23 cellular contexts compared by ENCODE assay signal in genomic region chr1:223000549-223001135, GRCh38.
DNase-seq lines count a peak whose midpoint lies in the region; ATAC-seq, FAIRE-seq and TF ChIP-seq lines count a peak whose summit lies in the region.
"Had no signal": no experiment of that assay in that cellular context is flagged by ENCODE, and none has a peak within 500 bp of the region (broad histone marks: within the 10 kb centered on the region; RNA-seq: fewer than 3 reads in every experiment).

No MANE protein-coding gene starts in this region.

- no peak for TF ChIP-seq CTCF in A549 (IDR thresholded peaks at IDR 0.05)
- no peak for TF ChIP-seq CTCF in hepatocyte (IDR thresholded peaks at IDR 0.05; ENCODE audit: poor library complexity)
- TF ChIP-seq CTCF in GM23338 (conservative IDR thresholded peaks at IDR 0.05; ENCODE audit: low read depth in 2 of 2): no peak

- POLR2A ChIA-PET in A549 (lab: Yijun Ruan, JAX): no interaction called here

- CTCF ChIA-PET in A549 (lab: Yijun Ruan, JAX): interaction anchor here (1.0 kb wide), 1 partner anchor 14 kb away, joined by 3 read pairs; no protein-coding TSS in a partner anchor

- H3K4me2 ChIP-seq in A549 (peak overlapping the region; percentile 43), hepatocyte (peak overlapping the region; percentile 13), GM23338 (no peak overlapping the region)

- no peak for TF ChIP-seq RAD21 in A549 (conservative IDR thresholded peaks at IDR 0.05 in 1 of 2, IDR thresholded peaks at IDR 0.05 in 1 of 2)

- H3K9me3 ChIP-seq in A549 (no peaks in the 10 kb centered on the region), hepatocyte (ENCODE audit: low read depth) (no peaks in the 10 kb centered on the region), mucosa of rectum (ENCODE audit: control insufficient read depth in 2 of 2, low read length in 2 of 2) (no peaks in the 10 kb centered on the region)

- DNase-seq in A549 (ENCODE audit: low read depth in 1 of 2, low spot score in 1 of 2) (peak in 1 of 2 experiments; percentile 5), LoVo (ENCODE audit: low spot score) (peak; percentile 41), hepatocyte (ENCODE audit: low spot score) (peak; percentile 37), GM23338 (ENCODE audit: low spot score) (no peak), H4 (ENCODE audit: low spot score) (no peak), nucleus accumbens (lab: John Stamatoyannopoulos, UW) (no peak), germinal center (ENCODE audit: low spot score) (no peak)
- DNase-seq: CD8-positive, alpha-beta T cell; DMS53; EL; GOT3; KBM-7; MV-4-11; NCI-H187 treated with DMSO at 0.1 percent for 48 hours; NCI-H446; NCI-H526 treated with DMSO at 0.1 percent for 48 hours; OCI-M1; RPMI8226; SHP77 treated with DMSO at 0.1 percent for 48 hours had no signal

- no peaks in the 10 kb centered on the region for H3K27me3 Mint-ChIP-seq in GM23338 (ENCODE audit: insufficient read depth, low read depth, poor library complexity)

- H3K4me1 Mint-ChIP-seq in GM23338: peaks cover 27% of the 10 kb centered on the region; the same call in 2 of the 3 replicates

- WGBS in A549 (ENCODE audit: missing lambda C conversion rate): 44% methylated on average over 1 of the region's 1 CpG
- WGBS in hepatocyte (ENCODE audit: low lambda C conversion rate, missing lambda C conversion rate): 50% methylated on average over 1 of the region's 1 CpG

- no peak overlapping the region for H3K9ac ChIP-seq in mucosa of rectum (ENCODE audit: low read depth in 1 of 2, low read length in 2 of 2)
- H3K9ac ChIP-seq: BLaER1 treated with 17β-estradiol and CSF1 and Interleukin-3, amounts not matched to agents 10 nM and 100 nM had no signal

- H3K36me3 ChIP-seq in hepatocyte (replicated peaks; ENCODE audit: insufficient read depth, low read depth): no peaks in the 10 kb centered on the region
- H3K36me3 ChIP-seq in mucosa of rectum (ENCODE audit: control insufficient read depth in 2 of 2, insufficient read depth in 2 of 2, low read length in 2 of 2): peaks cover 3 to 9% of the 10 kb centered on the region in 2 donors
- H3K36me3 ChIP-seq in GM23338 (ENCODE audit: insufficient read depth): no peaks in the 10 kb centered on the region

- H3K9me3 Mint-ChIP-seq in GM23338: no peaks in the 10 kb centered on the region
- H3K9me3 Mint-ChIP-seq: CD8-positive, alpha-beta T cell had no signal

- H3K27ac ChIP-seq in A549 (no peak overlapping the region), hepatocyte (peak overlapping the region; percentile 44), mucosa of rectum (ENCODE audit: low read depth in 2 of 2, low read length in 2 of 2) (peak overlapping the region; percentile 39 to 57), GM23338 (ENCODE audit: low read depth) (no peak overlapping the region)
- H3K27ac ChIP-seq: BLaER1 treated with 17β-estradiol and CSF1 and Interleukin-3, amounts not matched to agents 10 nM and 100 nM had no signal

- H3K4me1 ChIP-seq in A549: peaks cover 17% of the 10 kb centered on the region
- peaks cover 32% of the 10 kb centered on the region for H3K4me1 ChIP-seq in hepatocyte (ENCODE audit: insufficient read depth)
- no peaks in the 10 kb centered on the region for H3K4me1 ChIP-seq in mucosa of rectum (ENCODE audit: control insufficient read depth in 2 of 2, insufficient read depth in 2 of 2, low read length in 2 of 2)
- peaks cover 15% of the 10 kb centered on the region for H3K4me1 ChIP-seq in GM23338 (ENCODE audit: insufficient read depth)

- H3F3A ChIP-seq in GM23338 (replicated peaks; ENCODE audit: low read depth): no peaks in the 10 kb centered on the region

- no peak for FAIRE-seq in A549 (lab: Jason Lieb, UNC)
- FAIRE-seq: GM12878 had no signal

- no peak overlapping the region for H2AFZ ChIP-seq in hepatocyte
- no peak overlapping the region for H2AFZ ChIP-seq in GM23338

- H3K36me3 Mint-ChIP-seq in GM23338 (ENCODE audit: low read depth): peaks cover 25% of the 10 kb centered on the region

- TF ChIP-seq POLR2A in A549 (IDR thresholded peaks at IDR 0.05; ENCODE audit: low read length): no peak

- ATAC-seq in A549 (no peak), GM23338 (no peak; the same call in 2 of the 3 replicates)
- ATAC-seq: CD8-positive, alpha-beta T cell; GM12878; SK-N-SH treated with all-trans-retinoic acid at 6 μM for 48 hours had no signal

- H3K27me3 ChIP-seq in hepatocyte: no peaks in the 10 kb centered on the region
- no peaks in the 10 kb centered on the region for H3K27me3 ChIP-seq in mucosa of rectum (ENCODE audit: control insufficient read depth in 2 of 2, insufficient read depth in 2 of 2, low read length in 2 of 2)
- peaks cover 6% of the 10 kb centered on the region; the same call in 1 of the 2 replicates for H3K27me3 ChIP-seq in GM23338 (ENCODE audit: insufficient read depth)
- H3K27me3 ChIP-seq: BLaER1 treated with 17β-estradiol and CSF1 and Interleukin-3, amounts not matched to agents 10 nM and 100 nM had no signal

- no peak for TF ChIP-seq EP300 in A549 (IDR thresholded peaks at IDR 0.05)

- no peak overlapping the region for H3K4me3 Mint-ChIP-seq in GM23338
- H3K4me3 Mint-ChIP-seq: CD8-positive, alpha-beta T cell had no signal

- H3K9me2 ChIP-seq in hepatocyte (replicated peaks; ENCODE audit: insufficient read depth) (no peaks in the 10 kb centered on the region), GM23338 (ENCODE audit: insufficient read depth) (no peaks in the 10 kb centered on the region)

- H3K4me3 ChIP-seq in A549: no peak overlapping the region
- no peak overlapping the region for H3K4me3 ChIP-seq in hepatocyte
- no peak overlapping the region for H3K4me3 ChIP-seq in mucosa of rectum (ENCODE audit: low read length in 2 of 2)
- no peak overlapping the region for H3K4me3 ChIP-seq in GM23338
- H3K4me3 ChIP-seq: BLaER1 treated with 17β-estradiol and CSF1 and Interleukin-3, amounts not matched to agents 10 nM and 100 nM; GM12878 had no signal

- H4K20me1 ChIP-seq in hepatocyte (ENCODE audit: insufficient read depth, poor library complexity, severe bottlenecking): no peaks in the 10 kb centered on the region
- no peaks in the 10 kb centered on the region for H4K20me1 ChIP-seq in GM23338 (replicated peaks; ENCODE audit: insufficient read depth)
- H4K20me1 ChIP-seq: BLaER1 treated with 17β-estradiol and CSF1 and Interleukin-3, amounts not matched to agents 10 nM and 100 nM had no signal

- no peaks in the 10 kb centered on the region for H3K79me2 ChIP-seq in hepatocyte
- H3K79me2 ChIP-seq in GM23338 (replicated peaks; ENCODE audit: insufficient read depth): no peaks in the 10 kb centered on the region

- H3K27ac Mint-ChIP-seq in GM23338: no peak overlapping the region
- H3K27ac Mint-ChIP-seq: CD8-positive, alpha-beta T cell had no signal

TF ChIP-seq in A549, 52 proteins besides CTCF, POLR2A, EP300 and RAD21 (continues in another document):
- no peak for TF ChIP-seq CBX2 (IDR thresholded peaks at IDR 0.05; ENCODE audit: borderline replicate concordance, low read depth)
- no peak for TF ChIP-seq HOXA7 (CRISPR knock-in tag; IDR thresholded peaks at IDR 0.05)
- TF ChIP-seq ELK1 (IDR thresholded peaks at IDR 0.05; ENCODE audit: low read depth, low read length): no peak
- TF ChIP-seq KDM5A (IDR thresholded peaks at IDR 0.05): no peak
- no peak for TF ChIP-seq ATOH8 (CRISPR knock-in tag; IDR thresholded peaks at IDR 0.05; ENCODE audit: low read depth)
- TF ChIP-seq SMC3 (IDR thresholded peaks at IDR 0.05): no peak
- TF ChIP-seq RFX5 (IDR thresholded peaks at IDR 0.05): no peak

TF ChIP-seq in GM23338, 12 proteins besides CTCF, POLR2A, EP300 and RAD21 (continues in another document):
- TF ChIP-seq ZNF114 (CRISPR knock-in tag; IDR thresholded peaks at IDR 0.05): no peak
- TF ChIP-seq JUNB (IDR thresholded peaks at IDR 0.05; ENCODE audit: unreplicated experiment): no peak
- no peak for TF ChIP-seq CREB1 (CRISPR knock-in tag; IDR thresholded peaks at IDR 0.05; ENCODE audit: low read depth)
- TF ChIP-seq ZNF331 (CRISPR knock-in tag; IDR thresholded peaks at IDR 0.05; ENCODE audit: low read depth): no peak
- TF ChIP-seq POLR2AphosphoS5 (IDR thresholded peaks at IDR 0.05; ENCODE audit: low read depth): no peak
- no peak for TF ChIP-seq EZH2phosphoT487 (IDR thresholded peaks at IDR 0.05; ENCODE audit: unreplicated experiment)
- TF ChIP-seq NANOG (IDR thresholded peaks at IDR 0.05; ENCODE audit: borderline replicate concordance): no peak
- TF ChIP-seq, protein P1, sequence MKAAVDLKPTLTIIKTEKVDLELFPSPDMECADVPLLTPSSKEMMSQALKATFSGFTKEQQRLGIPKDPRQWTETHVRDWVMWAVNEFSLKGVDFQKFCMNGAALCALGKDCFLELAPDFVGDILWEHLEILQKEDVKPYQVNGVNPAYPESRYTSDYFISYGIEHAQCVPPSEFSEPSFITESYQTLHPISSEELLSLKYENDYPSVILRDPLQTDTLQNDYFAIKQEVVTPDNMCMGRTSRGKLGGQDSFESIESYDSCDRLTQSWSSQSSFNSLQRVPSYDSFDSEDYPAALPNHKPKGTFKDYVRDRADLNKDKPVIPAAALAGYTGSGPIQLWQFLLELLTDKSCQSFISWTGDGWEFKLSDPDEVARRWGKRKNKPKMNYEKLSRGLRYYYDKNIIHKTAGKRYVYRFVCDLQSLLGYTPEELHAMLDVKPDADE (IDR thresholded peaks at IDR 0.05): no peak
- no peak for TF ChIP-seq REST (IDR thresholded peaks at IDR 0.05; ENCODE audit: unreplicated experiment)
- no peak for TF ChIP-seq STAT1 (IDR thresholded peaks at IDR 0.05; ENCODE audit: unreplicated experiment)

Comparison
In these comparisons a context has a peak if more than half of its experiments do, and no peak if none do; other contexts are left out.
1. DNase-seq: peak in LoVo (single experiment) and hepatocyte (single experiment); none in GM23338 (single experiment), H4 (single experiment), nucleus accumbens (0 of 56) and germinal center (single experiment).
2. H3K27ac ChIP-seq: peak in hepatocyte (single experiment) and mucosa of rectum (2 of 2); none in A549 (0 of 2) and GM23338 (single experiment).